Comparison of ENCODE assay signal across 17 cellular contexts in genomic region chr2:33266467-33266866, GRCh38.
DNase-seq lines count a peak whose midpoint lies in the region; ATAC-seq, FAIRE-seq and TF ChIP-seq lines count a peak whose summit lies in the region.
"Had no signal": no experiment of that assay in that cellular context is flagged by ENCODE, and none has a peak within 500 bp of the region (broad histone marks: within the 10 kb centered on the region; RNA-seq: fewer than 3 reads in every experiment).

No MANE protein-coding gene starts in this region.

- no peak for FAIRE-seq in A549 (lab: Jason Lieb, UNC)
- no peak for FAIRE-seq in kidney (lab: Jason Lieb, UNC)
- FAIRE-seq: A204.1, H54 had no signal

- H3K27me3 Mint-ChIP-seq in T-helper 17 cell, result peaks cover 18% of the 10 kb centered on the region

- peak overlapping the region; percentile 6 to 26; a peak in 2 of 6 replicates for H3K27ac ChIP-seq in A549
- no peak overlapping the region for H3K27ac ChIP-seq in HEK293 (ENCODE audit: extremely low read depth, low read depth, low read length)
- peak overlapping the region; percentile 49 for H3K27ac ChIP-seq in RWPE1
- no peak overlapping the region for H3K27ac ChIP-seq in kidney (ENCODE audit: low read depth in 2 of 2, low read length in 2 of 2)
- H3K27ac ChIP-seq: C4-2B, HL-60 had no signal

- H3K36me3 Mint-ChIP-seq in T-helper 17 cell (ENCODE audit: low read depth), result peaks cover 4% of the 10 kb centered on the region
- H3K36me3 Mint-ChIP-seq: CD4-positive, alpha-beta memory T cell had no signal

- no peak for TF ChIP-seq RAD21 in A549 (conservative IDR thresholded peaks at IDR 0.05 in 1 of 2, IDR thresholded peaks at IDR 0.05 in 1 of 2)

- H3K4me2 ChIP-seq in A549, result no peak overlapping the region

- H3K4me1 ChIP-seq in A549 (peaks cover 22% of the 10 kb centered on the region), HEK293 (ENCODE audit: control insufficient read depth, insufficient read depth, low read length) (no peaks in the 10 kb centered on the region), kidney (ENCODE audit: control insufficient read depth in 1 of 2, insufficient read depth in 1 of 2, low read depth in 1 of 2, low read length in 2 of 2) (no peaks in the 10 kb centered on the region)
- H3K4me1 ChIP-seq: BE2C had no signal

- TF ChIP-seq CTCF in A549 (IDR thresholded peaks at IDR 0.05) (no peak), HEK293 (tag by site-specific recombination; IDR thresholded peaks at IDR 0.05) (no peak), RWPE1 (conservative IDR thresholded peaks at IDR 0.05; ENCODE audit: low read depth) (no peak), kidney (IDR thresholded peaks at IDR 0.05; ENCODE audit: borderline replicate concordance, extremely low read depth, insufficient read depth) (no peak)

- H3K9me3 ChIP-seq in A549 (peaks cover 6% of the 10 kb centered on the region; the same call in 1 of the 3 replicates), HEK293 (ENCODE audit: control insufficient read depth, insufficient read depth, low read depth, low read length) (no peaks in the 10 kb centered on the region), T-helper 17 cell (ENCODE audit: control insufficient read depth, low read length, poor library complexity, severe bottlenecking) (no peaks in the 10 kb centered on the region), kidney (ENCODE audit: control insufficient read depth in 1 of 2, low read length in 2 of 2) (peaks cover 0 to 7% of the 10 kb centered on the region in 2 donors)
- H3K9me3 ChIP-seq: BE2C had no signal

- ATAC-seq in A549, result no peak
- ATAC-seq in T-helper 17 cell, result no peak
- ATAC-seq: HCT116 had no signal

- POLR2A ChIA-PET in A549 (lab: Yijun Ruan, JAX) (no interaction called here), HEK293 (lab: Yijun Ruan, JAX) (no interaction called here), RWPE1 (lab: Yijun Ruan, JAX; ENCODE audit: low non-redundant PET) (no interaction called here)

- no peak for DNase-seq in A549 (ENCODE audit: low read depth in 1 of 2, low spot score in 1 of 2)
- DNase-seq in RWPE1 (ENCODE audit: low spot score), result no peak
- peak; percentile 11 to 25 for DNase-seq in erythroblast (lab: John Stamatoyannopoulos, UW)
- no peak for DNase-seq in T-helper 17 cell
- no peak for DNase-seq in kidney
- no peak for DNase-seq in glomerular visceral epithelial cell (ENCODE audit: extremely low spot score)
- no peak for DNase-seq in NCI-H2081 treated with DMSO at 0.1 percent for 48 hours (lab: John Stamatoyannopoulos, UW)
- DNase-seq: BE2C; CD4-positive, alpha-beta memory T cell; DND-41; GDM1 had no signal

- no peak for TF ChIP-seq EP300 in A549 (IDR thresholded peaks at IDR 0.05)

- H3K4me3 ChIP-seq in A549, result no peak overlapping the region
- H3K4me3 ChIP-seq in HEK293 (ENCODE audit: low read depth, low read length), result no peak overlapping the region
- H3K4me3 ChIP-seq in kidney (ENCODE audit: low read length in 2 of 2), result no peak overlapping the region

- WGBS in A549 (ENCODE audit: missing lambda C conversion rate), result 85% methylated on average over 6 of the region's 6 CpGs

- H3K27ac Mint-ChIP-seq in T-helper 17 cell, result no peak overlapping the region
- H3K27ac Mint-ChIP-seq: CD4-positive, alpha-beta memory T cell had no signal

- CTCF ChIA-PET in A549 (lab: Yijun Ruan, JAX), result interaction anchor here (1.4 to 9.0 kb wide), 4 partner anchors 106 to 493 kb away, joined by 3 to 66 read pairs (median 4); no protein-coding TSS in a partner anchor
- CTCF ChIA-PET in HEK293 (lab: Yijun Ruan, JAX), result no interaction called here
- CTCF ChIA-PET in RWPE1 (lab: Yijun Ruan, JAX), result interaction anchor here (0.6 kb wide), 1 partner anchor 105 kb away, joined by 4 read pairs; no protein-coding TSS in a partner anchor

- H3K9ac ChIP-seq in kidney (ENCODE audit: low read length in 2 of 2), result no peak overlapping the region

- TF ChIP-seq POLR2A in A549 (IDR thresholded peaks at IDR 0.05; ENCODE audit: low read length) (no peak), erythroblast (IDR thresholded peaks at IDR 0.05; ENCODE audit: low read length) (no peak)

- peaks cover 0 to 14% of the 10 kb centered on the region in 2 experiments; a peak in 2 of 3 replicates for H3K36me3 ChIP-seq in HEK293 (ENCODE audit: control insufficient read depth in 2 of 2, insufficient read depth in 1 of 2, low read length in 2 of 2)
- H3K36me3 ChIP-seq in kidney (ENCODE audit: control insufficient read depth in 1 of 2, insufficient read depth in 2 of 2, low read length in 2 of 2), result no peaks in the 10 kb centered on the region
- H3K36me3 ChIP-seq: BE2C had no signal

- no peaks in the 10 kb centered on the region for H3K4me1 Mint-ChIP-seq in T-helper 17 cell

- intact Hi-C loops in kidney (cut with DNase I), result no loop called here

- H3K4me3 Mint-ChIP-seq in T-helper 17 cell, result no peak overlapping the region
- H3K4me3 Mint-ChIP-seq: CD4-positive, alpha-beta memory T cell had no signal

TF ChIP-seq in A549, 52 proteins besides CTCF, POLR2A, EP300 and RAD21:
- TF ChIP-seq CEBPB (IDR thresholded peaks at IDR 0.05) (no peak), SMC3 (IDR thresholded peaks at IDR 0.05) (no peak), NR3C1 (IDR thresholded peaks at IDR 0.05) (no peak), HOXB5 (CRISPR knock-in tag; IDR thresholded peaks at IDR 0.05) (no peak), MAX (IDR thresholded peaks at IDR 0.05) (no peak), EHF (CRISPR knock-in tag; IDR thresholded peaks at IDR 0.05) (no peak), HDAC2 (IDR thresholded peaks at IDR 0.05) (no peak), GATA3 (IDR thresholded peaks at IDR 0.05; ENCODE audit: borderline replicate concordance) (no peak)

TF ChIP-seq in HEK293, 187 proteins besides CTCF, POLR2A, EP300 and RAD21:
- TF ChIP-seq ZNF561 (tag by site-specific recombination; IDR thresholded peaks at IDR 0.05; ENCODE audit: borderline replicate concordance) (no peak), ZNF501 (tag by site-specific recombination; IDR thresholded peaks at IDR 0.05) (no peak), ZFP3 (tag by site-specific recombination; IDR thresholded peaks at IDR 0.05; ENCODE audit: low read depth) (no peak), SETDB1 (IDR thresholded peaks at IDR 0.05; ENCODE audit: insufficient read length, low read length) (peak; percentile 62), ZNF670 (tag by site-specific recombination; IDR thresholded peaks at IDR 0.05; ENCODE audit: low read depth) (no peak)

Comparison
In these comparisons a context has a peak if more than half of its experiments do, and no peak if none do; other contexts are left out.
1. DNase-seq: peak in erythroblast (2 of 2); none in A549 (0 of 2), RWPE1 (single experiment), T-helper 17 cell (0 of 3), kidney (single experiment), glomerular visceral epithelial cell (single experiment) and NCI-H2081 treated with DMSO at 0.1 percent for 48 hours (single experiment).
2. H3K27ac ChIP-seq: peak in A549 (2 of 2) and RWPE1 (single experiment); none in HEK293 (single experiment) and kidney (0 of 2).